29 cellular contexts compared by ENCODE assay signal in genomic region chr5:155482428-155482827, GRCh38.
"Had no signal": no experiment of that assay in that cellular context is flagged by ENCODE, and none has a peak within 500 bp of the region (broad histone marks: within the 10 kb centered on the region; RNA-seq: fewer than 3 reads in every experiment).

No MANE protein-coding gene starts in this region.

- DNase-seq: activated B cell treated with CpG ODN at 0.5 μM for 24 hours; activated CD4-positive, alpha-beta memory T cell treated with anti-CD3 and anti-CD28 coated beads for 36 hours; activated CD4-positive, alpha-beta T cell treated with anti-CD3 and anti-CD28 coated beads for 4 hours; activated CD4-positive, alpha-beta T cell treated with anti-CD3 and anti-CD28 coated beads, Interleukin-2, amount 10 ng/mL, durations not matched to agents 24 days and 14 days; activated CD4-positive, alpha-beta T cell treated with anti-CD3 and anti-CD28 coated beads, Interleukin-2, amount 50 U/mL, for 1 hour; activated CD4-positive, alpha-beta T cell treated with anti-CD3 and anti-CD28 coated beads, Interleukin-2, amount 50 U/mL, for 4 hours; activated CD4-positive, CD25-positive, alpha-beta regulatory T cell treated with anti-CD3 and anti-CD28 coated beads, Interleukin-2, amount 50 U/mL, for 72 hours; activated CD8-positive, alpha-beta memory T cell treated with anti-CD3 and anti-CD28 coated beads for 24 hours; activated CD8-positive, alpha-beta memory T cell treated with anti-CD3 and anti-CD28 coated beads, Interleukin-2, amount 10 ng/mL, durations not matched to agents 7 days and 5 days; activated CD8-positive, alpha-beta memory T cell treated with anti-CD3 and anti-CD28 coated beads, Interleukin-2, amount 50 U/mL, for 48 hours; activated CD8-positive, alpha-beta T cell treated with anti-CD3 and anti-CD28 coated beads, Interleukin-2, amount 10 ng/mL, durations not matched to agents 7 days and 5 days; activated effector memory CD4-positive, alpha-beta T cell treated with Interleukin-2 at 50 U/mL for 16 hours; activated gamma-delta T cell; activated naive CD4-positive, alpha-beta T cell treated with anti-CD3 and anti-CD28 coated beads, Interleukin-2, amount 10 ng/mL, durations not matched to agents 7 days and 5 days; activated naive CD4-positive, alpha-beta T cell treated with Interleukin-2 at 50 U/mL for 16 hours; activated naive CD8-positive, alpha-beta T cell treated with anti-CD3 and anti-CD28 coated beads, Interleukin-2, amount 10 ng/mL, durations not matched to agents 7 days and 5 days; activated naive CD8-positive, alpha-beta T cell treated with anti-CD3 and anti-CD28 coated beads, Interleukin-2, amount 50 U/mL, for 24 hours; activated T-cell treated with anti-CD3 and anti-CD28 coated beads, Interleukin-2, amount 50 U/mL, for 24 hours; activated T-cell treated with anti-CD3 and anti-CD28 coated beads, Interleukin-2, amount 50 U/mL, for 48 hours; amygdala; anterior cingulate cortex; central memory CD4-positive, alpha-beta T cell; T-helper 1 cell; T-helper 2 cell; T-helper 9 cell had no signal

- H3K36me3 ChIP-seq: ascending aorta, cardiac muscle cell had no signal

- H3K27ac ChIP-seq: ascending aorta, cardiac muscle cell, VCaP had no signal

- ATAC-seq: activated CD8-positive, alpha-beta memory T cell treated with anti-CD3 and anti-CD28 coated beads, Interleukin-2, amount 10 ng/mL, durations not matched to agents 7 days and 5 days; activated CD8-positive, alpha-beta T cell treated with anti-CD3 and anti-CD28 coated beads, Interleukin-2, amount 10 ng/mL, durations not matched to agents 7 days and 5 days; activated naive CD8-positive, alpha-beta T cell treated with anti-CD3 and anti-CD28 coated beads, Interleukin-2, amount 50 U/mL, for 24 hours had no signal

- H3K4me3 ChIP-seq: ascending aorta, cardiac muscle cell had no signal

- H3K9me3 ChIP-seq: ascending aorta had no signal

- H3K27me3 ChIP-seq: ascending aorta, cardiac muscle cell had no signal

- FAIRE-seq: TTC549 had no signal

- H3K4me1 ChIP-seq: ascending aorta had no signal
